Comparison of ENCODE assay signal across 8 cellular contexts in the genomic region with DNA sequence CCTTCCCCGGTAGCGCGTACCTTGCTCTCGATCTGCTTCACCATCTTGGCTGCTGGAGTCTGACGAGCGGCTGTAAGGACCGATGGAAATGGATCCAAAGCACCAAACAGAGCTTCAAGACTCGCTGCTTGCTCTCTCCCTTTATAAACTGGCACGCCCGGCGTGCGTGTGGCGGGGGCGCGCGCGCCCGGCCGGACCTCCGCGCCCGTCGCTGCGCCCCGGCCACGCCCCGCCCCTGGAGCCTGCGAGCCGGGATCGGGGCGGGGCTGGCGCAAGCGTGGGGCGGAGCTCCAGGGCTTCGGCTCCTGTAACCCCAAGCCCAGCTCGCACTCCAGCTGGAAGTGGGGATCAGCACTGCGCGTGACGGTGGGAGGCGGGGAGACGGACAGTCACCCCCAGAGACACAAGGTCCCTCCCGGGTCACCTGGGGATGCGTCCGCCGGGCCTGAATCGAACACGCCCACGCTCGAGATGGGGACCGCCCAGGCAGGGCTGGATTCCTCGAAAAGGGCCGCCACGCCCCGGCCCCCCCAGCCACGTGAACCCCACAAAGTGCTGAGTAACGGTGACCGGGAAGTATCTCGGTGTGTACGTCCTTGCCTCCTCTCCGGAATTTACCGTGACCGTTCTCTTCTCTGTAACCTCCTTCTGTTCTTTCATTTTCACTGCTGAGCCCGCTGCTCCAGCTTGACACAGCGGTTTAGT. TPM values are rescaled to one million over a fixed set of nuclear protein-coding genes. Genes with fewer than 3 reads are reported as not detected.
DNase-seq lines count a peak whose midpoint lies in the region; ATAC-seq and TF ChIP-seq lines count a peak whose summit lies in the region.

Gene TXN, minus strand, starts transcription at position 116 of the 705 bp plus-strand sequence. Its CDS starts 72 bp downstream, at position 44.

- WGBS in SK-N-SH (ENCODE audit: low lambda C conversion rate) = 2% methylated on average over 33 of the region's 64 CpGs
- WGBS in testis, 2 donors = 0% methylated on average over 30 to 60 of the region's 64 CpGs

- H3K36me3 ChIP-seq in GM06990 (ENCODE audit: control insufficient read depth, insufficient read depth, low read length) (no peaks in the 10 kb centered on the region), SK-N-SH (replicated peaks in 1 of 2; ENCODE audit: control insufficient read depth in 1 of 2, insufficient read depth in 2 of 2, low read length in 1 of 2) (no peaks in the 10 kb centered on the region), testis (ENCODE audit: low read depth, missing control alignments) (no peaks in the 10 kb centered on the region)

- peak within 1 kb of the TSS; percentile 86 for H2AFZ ChIP-seq in SK-N-SH (ENCODE audit: low read depth)

- POLR2A ChIA-PET in SK-N-SH (lab: Yijun Ruan, JAX) = interaction anchor here (0.5 to 0.9 kb wide), 3 partner anchors 10 to 123 kb away, joined by 3 to 6 read pairs (median 3); no protein-coding TSS in a partner anchor

- H3K9me3 ChIP-seq in SK-N-SH (no peaks in the 10 kb centered on the region), testis (no peaks in the 10 kb centered on the region)

- H3K9me2 ChIP-seq in SK-N-SH = no peaks in the 10 kb centered on the region

- peak within 1 kb of the TSS; percentile 89 for H3K4me2 ChIP-seq in SK-N-SH

- H3K4me1 ChIP-seq in SK-N-SH (ENCODE audit: control insufficient read depth in 1 of 2, insufficient read depth in 2 of 2, low read depth in 1 of 2, low read length in 1 of 2) (peaks cover 17 to 27% of the 10 kb centered on the region in 2 experiments; a peak in 3 of 4 replicates), testis (peaks cover 20% of the 10 kb centered on the region)

- peaks cover 35% of the 10 kb centered on the region for H4K20me1 ChIP-seq in SK-N-SH (ENCODE audit: insufficient read depth)

- TF ChIP-seq RAD21 in SK-N-SH (IDR thresholded peaks at IDR 0.05; ENCODE audit: low read length) = no peak

- CTCF ChIA-PET in SK-N-SH (lab: Yijun Ruan, JAX) = interaction anchor here (1.2 to 1.7 kb wide), 2 partner anchors 39 to 186 kb away, joined by 3 to 4 read pairs; no protein-coding TSS in a partner anchor

- intact Hi-C loops in testis (cut with DNase I; ENCODE audit: low total_unique reads) = no loop called here

- H3K27me3 ChIP-seq in GM06990 (replicated peaks; ENCODE audit: control insufficient read depth, insufficient read depth, low read length) (no peaks in the 10 kb centered on the region), SK-N-SH (ENCODE audit: insufficient read depth) (no peaks in the 10 kb centered on the region), testis (no peaks in the 10 kb centered on the region)

- H3K27ac ChIP-seq in SK-N-SH (ENCODE audit: low read depth in 2 of 2, low read length in 1 of 2) (peak within 1 kb of the TSS; percentile 72 to 85), testis (peak within 1 kb of the TSS; percentile 81 to 89)

- peak within 1 kb of the TSS; percentile 92 for H3K4me3 ChIP-seq in GM06990 (replicated peaks; ENCODE audit: low read depth, low read length)
- peak within 1 kb of the TSS; percentile 88 for H3K4me3 ChIP-seq in HFF-Myc (replicated peaks; ENCODE audit: low read depth, low read length)
- H3K4me3 ChIP-seq in SK-N-SH (ENCODE audit: low read depth in 2 of 2, low read length in 1 of 2) = peak within 1 kb of the TSS; percentile 79 to 93
- peak within 1 kb of the TSS; percentile 96 to 97 for H3K4me3 ChIP-seq in testis

- no peaks in the 10 kb centered on the region for H3F3A ChIP-seq in SK-N-SH (replicated peaks; ENCODE audit: insufficient read depth)

- H3K79me2 ChIP-seq in SK-N-SH (ENCODE audit: insufficient read depth) = peaks cover 47% of the 10 kb centered on the region

- DNase-seq in GM06990 (ENCODE audit: extremely low read depth, insufficient read length) = peak; percentile 97
- peak; percentile 53 for DNase-seq in HFF-Myc (ENCODE audit: extremely low read depth, low read depth)
- DNase-seq in MV-4-11 (lab: John Stamatoyannopoulos, UW) = peak; percentile 92
- DNase-seq in SK-N-SH = peak; percentile 93
- DNase-seq in activated naive CD4-positive, alpha-beta T cell treated with anti-CD3 and anti-CD28 coated beads, Interleukin-2, amount 50 U/mL, for 16 hours = peak; percentile 92
- peak; percentile 89 for DNase-seq in globus pallidus (ENCODE audit: low spot score)
- DNase-seq in omental fat pad (ENCODE audit: low spot score) = peak; percentile 91
- peak; percentile 90 for DNase-seq in testis

- TF ChIP-seq POLR2A in testis (IDR thresholded peaks at IDR 0.05) = peak; percentile 8

- no peak; a peak in 1 of 4 replicates for TF ChIP-seq EP300 in SK-N-SH (IDR thresholded peaks at IDR 0.05; ENCODE audit: borderline replicate concordance in 1 of 2, low read depth in 1 of 2, low read length in 1 of 2)

- peak; percentile 88 for ATAC-seq in omental fat pad (ENCODE audit: low FRiP score)

- TF ChIP-seq CTCF in GM06990 (IDR thresholded peaks at IDR 0.05; ENCODE audit: insufficient read depth, low read length, poor library complexity, severe bottlenecking) (no peak), HFF-Myc (IDR thresholded peaks at IDR 0.05; ENCODE audit: low read depth, low read length, missing control alignments) (no peak), SK-N-SH (IDR thresholded peaks at IDR 0.05) (no peak), omental fat pad (IDR thresholded peaks at IDR 0.05) (no peak), testis (IDR thresholded peaks at IDR 0.05) (no peak)

- peak within 1 kb of the TSS; percentile 82 for H3K9ac ChIP-seq in SK-N-SH

TF ChIP-seq in SK-N-SH, 30 proteins besides CTCF, POLR2A, EP300 and RAD21 (continues in another document):
- TF ChIP-seq SMC3 (IDR thresholded peaks at IDR 0.05; ENCODE audit: low read depth, low read length) (no peak), MXI1 (IDR thresholded peaks at IDR 0.05; ENCODE audit: low read depth, low read length) (peak; percentile 86), RFX5 (IDR thresholded peaks at IDR 0.05; ENCODE audit: low read length) (no peak), POLR2AphosphoS5 (IDR thresholded peaks at IDR 0.05; ENCODE audit: low read depth, low read length) (peak; percentile 96), CHD2 (IDR thresholded peaks at IDR 0.05; ENCODE audit: low read length, partially characterized antibody) (peak; percentile 13), TAF1 (IDR thresholded peaks at IDR 0.05; ENCODE audit: borderline replicate concordance, low read depth, low read length) (peak; percentile 94), USF1 (IDR thresholded peaks at IDR 0.05; ENCODE audit: borderline replicate concordance, low read depth) (peak; percentile 66), NRF1 (IDR thresholded peaks at IDR 0.05; ENCODE audit: low read depth, low read length) (peak; percentile 67), ELF1 (IDR thresholded peaks at IDR 0.05) (peak; percentile 32; the same call in 1 of the 2 replicates), SIN3A (IDR thresholded peaks at IDR 0.05; ENCODE audit: borderline replicate concordance, low read depth, low read length) (0 out of 2 replicates have a peak, but pooled peaks have one; percentile 32), MEF2A (IDR thresholded peaks at IDR 0.05; ENCODE audit: borderline replicate concordance, low read depth) (no peak)
- TF ChIP-seq, protein P1, sequence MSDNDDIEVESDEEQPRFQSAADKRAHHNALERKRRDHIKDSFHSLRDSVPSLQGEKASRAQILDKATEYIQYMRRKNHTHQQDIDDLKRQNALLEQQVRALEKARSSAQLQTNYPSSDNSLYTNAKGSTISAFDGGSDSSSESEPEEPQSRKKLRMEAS (IDR thresholded peaks at IDR 0.05; ENCODE audit: low read depth) = peak; percentile 94
- TF ChIP-seq, protein P2, sequence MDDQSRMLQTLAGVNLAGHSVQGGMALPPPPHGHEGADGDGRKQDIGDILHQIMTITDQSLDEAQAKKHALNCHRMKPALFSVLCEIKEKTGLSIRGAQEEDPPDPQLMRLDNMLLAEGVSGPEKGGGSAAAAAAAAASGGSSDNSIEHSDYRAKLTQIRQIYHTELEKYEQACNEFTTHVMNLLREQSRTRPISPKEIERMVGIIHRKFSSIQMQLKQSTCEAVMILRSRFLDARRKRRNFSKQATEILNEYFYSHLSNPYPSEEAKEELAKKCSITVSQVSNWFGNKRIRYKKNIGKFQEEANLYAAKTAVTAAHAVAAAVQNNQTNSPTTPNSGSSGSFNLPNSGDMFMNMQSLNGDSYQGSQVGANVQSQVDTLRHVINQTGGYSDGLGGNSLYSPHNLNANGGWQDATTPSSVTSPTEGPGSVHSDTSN (IDR thresholded peaks at IDR 0.05) = 0 out of 2 replicates have a peak, but pooled peaks have one; percentile 5

RNA-seq across cellular contexts. Expression of gene TXN, which starts in this region (rescaled TPM):
- polyA plus RNA-seq in SK-N-SH (2012; rRNA removed) (281 and 362 TPM in 2 replicates), testis (ENCODE audit: insufficient read depth, low read depth, low replicate concordance) (57.0 TPM)
- 419 and 521 TPM in 2 replicates for polyA plus RNA-seq in SK-N-SH (2012; cell fraction: cytosol; rRNA removed)
- polyA plus RNA-seq in SK-N-SH (2012; cell fraction: nucleus; rRNA removed) = 63.0 and 92.7 TPM in 2 replicates
- total RNA-seq in omental fat pad (100 to 1,000 TPM; 100 to 216 (median 162) TPM), testis (10 to 100 TPM; 30.2 to 31.7 TPM)

Comparison
In these comparisons a context has a peak if more than half of its experiments do, and no peak if none do; other contexts are left out.
1. Peak in every context shown above with its lines: DNase-seq, ATAC-seq, H3K4me3 ChIP-seq and H3K27ac ChIP-seq.